In the genomic region with DNA sequence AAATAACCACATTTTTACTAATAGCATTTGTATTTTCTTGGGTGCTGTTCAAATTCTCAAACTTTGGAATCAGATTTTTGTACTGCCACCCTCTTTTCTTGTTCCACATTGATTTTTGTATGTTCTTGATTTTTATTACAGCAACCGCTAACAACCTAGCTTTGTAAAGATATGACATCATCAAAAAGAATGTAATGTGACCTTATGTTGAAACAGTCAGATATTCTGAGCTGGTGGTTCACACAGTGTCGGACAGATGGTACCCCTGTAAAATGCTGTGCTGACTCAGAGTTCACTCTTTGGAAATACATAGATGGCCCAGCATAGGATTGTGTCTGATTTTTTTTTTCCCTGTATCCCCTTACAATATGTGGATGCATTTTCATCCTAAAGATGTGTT, we compare ENCODE assay signal across 10 cellular contexts.
DNase-seq lines count a peak whose midpoint lies in the region; ATAC-seq, FAIRE-seq and TF ChIP-seq lines count a peak whose summit lies in the region.
"Had no signal": no experiment of that assay in that cellular context is flagged by ENCODE, and none has a peak within 500 bp of the region (broad histone marks: within the 10 kb centered on the region; RNA-seq: fewer than 3 reads in every experiment).

No MANE protein-coding gene starts in this region.

- peaks cover 6% of the 10 kb centered on the region for H3K36me3 Mint-ChIP-seq in WTC11

- no peaks in the 10 kb centered on the region for H3K9me3 Mint-ChIP-seq in WTC11
- H3K9me3 Mint-ChIP-seq: memory B cell had no signal

- H3K4me3 ChIP-seq in A549 (no peak overlapping the region), hepatocyte (no peak overlapping the region), esophagus squamous epithelium (no peak overlapping the region), esophagus muscularis mucosa (no peak overlapping the region)

- FAIRE-seq in A549 (lab: Jason Lieb, UNC): peak; percentile 78

- intact Hi-C loops in esophagus squamous epithelium (cut with DNase I): no loop called here
- intact Hi-C loops in esophagus muscularis mucosa (cut with DNase I): no loop called here

- peak overlapping the region; percentile 28; the same call in 1 of the 2 replicates for H3K27ac Mint-ChIP-seq in WTC11
- H3K27ac Mint-ChIP-seq: memory B cell had no signal

- H3K9me3 ChIP-seq in A549 (no peaks in the 10 kb centered on the region), hepatocyte (ENCODE audit: low read depth) (no peaks in the 10 kb centered on the region), esophagus squamous epithelium (no peaks in the 10 kb centered on the region), esophagus muscularis mucosa (no peaks in the 10 kb centered on the region)
- H3K9me3 ChIP-seq: Caco-2 had no signal

- ATAC-seq in A549 (peak; percentile 81 to 84), WTC11 (no peak)

- DNase-seq in A549 (ENCODE audit: low read depth in 1 of 2, low spot score in 1 of 2) (peak; percentile 35 to 68), HS-5 (ENCODE audit: low read depth) (peak; percentile 86), WTC11 (ENCODE audit: low spot score) (no peak), hepatocyte (ENCODE audit: low spot score) (peak; percentile 62), NCI-H526 (lab: John Stamatoyannopoulos, UW) (no peak), esophagus squamous epithelium (lab: John Stamatoyannopoulos, UW) (no peak), esophagus muscularis mucosa (ENCODE audit: extremely low spot score) (no peak)
- no peak for DNase-seq in activated CD4-positive, alpha-beta T cell treated with anti-CD3 and anti-CD28 coated beads, Interleukin-2, amount 50 U/mL, for 4 hours

- peaks cover 65% of the 10 kb centered on the region for H3K4me1 Mint-ChIP-seq in WTC11

- TF ChIP-seq CTCF in A549 (IDR thresholded peaks at IDR 0.05) (no peak), WTC11 (IDR thresholded peaks at IDR 0.05) (no peak), hepatocyte (IDR thresholded peaks at IDR 0.05; ENCODE audit: poor library complexity) (no peak), esophagus squamous epithelium (IDR thresholded peaks at IDR 0.05) (no peak), esophagus muscularis mucosa (IDR thresholded peaks at IDR 0.05) (no peak)

- no peak for TF ChIP-seq POLR2A in A549 (IDR thresholded peaks at IDR 0.05; ENCODE audit: low read length)
- no peak for TF ChIP-seq POLR2A in esophagus squamous epithelium (IDR thresholded peaks at IDR 0.05)
- no peak for TF ChIP-seq POLR2A in esophagus muscularis mucosa (IDR thresholded peaks at IDR 0.05; ENCODE audit: low read depth)

- 8% methylated on average over 2 of the region's 2 CpGs for WGBS in A549 (ENCODE audit: missing lambda C conversion rate)
- WGBS in hepatocyte (ENCODE audit: low lambda C conversion rate, missing lambda C conversion rate): 42% methylated on average over 2 of the region's 2 CpGs
- WGBS in esophagus squamous epithelium, 2 donors: 60 to 76% methylated on average over 2 of the region's 2 CpGs
- 72% methylated on average over 2 of the region's 2 CpGs for WGBS in esophagus muscularis mucosa

- H3K27me3 Mint-ChIP-seq in WTC11 (ENCODE audit: low read depth): no peaks in the 10 kb centered on the region
- H3K27me3 Mint-ChIP-seq: memory B cell had no signal

- H3K9me2 ChIP-seq in hepatocyte (replicated peaks; ENCODE audit: insufficient read depth): no peaks in the 10 kb centered on the region

- CTCF ChIA-PET in A549 (lab: Yijun Ruan, JAX) (interaction anchor here (0.8 kb wide), 1 partner anchor 17 kb away, joined by 3 read pairs; no protein-coding TSS in a partner anchor), WTC11 (lab: Charles Lee) (interaction anchor here (1.2 kb wide), 1 partner anchor 21 kb away, joined by 3 read pairs; no protein-coding TSS in a partner anchor)

- H3K36me3 ChIP-seq in hepatocyte (replicated peaks; ENCODE audit: insufficient read depth, low read depth): no peaks in the 10 kb centered on the region
- peaks cover 0 to 17% (median 0%) of the 10 kb centered on the region in 3 donors for H3K36me3 ChIP-seq in esophagus squamous epithelium
- peaks cover 0 to 14% (median 4%) of the 10 kb centered on the region in 4 donors for H3K36me3 ChIP-seq in esophagus muscularis mucosa

- no peak for TF ChIP-seq EP300 in A549 (IDR thresholded peaks at IDR 0.05)
- TF ChIP-seq EP300 in esophagus muscularis mucosa (IDR thresholded peaks at IDR 0.05): no peak

- no peak overlapping the region for H3K4me3 Mint-ChIP-seq in WTC11
- H3K4me3 Mint-ChIP-seq: memory B cell had no signal

- H3K4me1 ChIP-seq in A549: peaks cover 75% of the 10 kb centered on the region
- peaks cover 20% of the 10 kb centered on the region for H3K4me1 ChIP-seq in hepatocyte (ENCODE audit: insufficient read depth)
- peaks cover 0 to 60% (median 20%) of the 10 kb centered on the region in 3 donors for H3K4me1 ChIP-seq in esophagus squamous epithelium
- H3K4me1 ChIP-seq in esophagus muscularis mucosa: peaks cover 61 to 68% (median 66%) of the 10 kb centered on the region in 4 donors

- H3K27me3 ChIP-seq in hepatocyte: no peaks in the 10 kb centered on the region
- no peaks in the 10 kb centered on the region for H3K27me3 ChIP-seq in esophagus squamous epithelium
- H3K27me3 ChIP-seq in esophagus muscularis mucosa: no peaks in the 10 kb centered on the region

- POLR2A ChIA-PET in A549 (lab: Yijun Ruan, JAX): no interaction called here
- POLR2A ChIA-PET in WTC11 (lab: Charles Lee): no interaction called here

- H3K27ac ChIP-seq in A549 (peak overlapping the region; percentile 41 to 75; a peak in 4 of 6 replicates), hepatocyte (peak overlapping the region; percentile 10), esophagus squamous epithelium (no peak overlapping the region), esophagus muscularis mucosa (replicated peaks in 1 of 4) (no peak overlapping the region)

- H4K20me1 ChIP-seq in hepatocyte (ENCODE audit: insufficient read depth, poor library complexity, severe bottlenecking): peaks cover 43% of the 10 kb centered on the region

- peaks cover 89% of the 10 kb centered on the region for H3K79me2 ChIP-seq in hepatocyte

- H2AFZ ChIP-seq in hepatocyte: no peak overlapping the region

- no peak for TF ChIP-seq RAD21 in A549 (conservative IDR thresholded peaks at IDR 0.05 in 1 of 2, IDR thresholded peaks at IDR 0.05 in 1 of 2)

- H3K4me2 ChIP-seq in A549 (peak overlapping the region; percentile 70), hepatocyte (peak overlapping the region; percentile 24)

TF ChIP-seq in A549, 52 proteins besides CTCF, POLR2A, EP300 and RAD21:
- TF ChIP-seq BCL3 (IDR thresholded peaks at IDR 0.05): no peak
- TF ChIP-seq FOSL2 (IDR thresholded peaks at IDR 0.05): no peak
- peak; percentile 73 for TF ChIP-seq FOSL2 (CRISPR knock-in tag; IDR thresholded peaks at IDR 0.05)
- TF ChIP-seq CEBPB (IDR thresholded peaks at IDR 0.05): peak in 1 of 2 experiments; percentile 60; a peak in 2 of 4 replicates
- TF ChIP-seq MAFK (IDR thresholded peaks at IDR 0.05; ENCODE audit: partially characterized antibody): peak; percentile 51

TF ChIP-seq in WTC11, 78 proteins besides CTCF, POLR2A, EP300 and RAD21:
- TF ChIP-seq FOXP1 (CRISPR knock-in tag; IDR thresholded peaks at IDR 0.05; ENCODE audit: borderline replicate concordance) (no peak), ZNF423 (CRISPR knock-in tag; IDR thresholded peaks at IDR 0.05) (no peak), ZNF263 (CRISPR knock-in tag; IDR thresholded peaks at IDR 0.05; ENCODE audit: low read depth) (no peak), IRF2 (CRISPR knock-in tag; IDR thresholded peaks at IDR 0.05; ENCODE audit: borderline replicate concordance, low read depth) (no peak), PREB (CRISPR knock-in tag; IDR thresholded peaks at IDR 0.05; ENCODE audit: borderline replicate concordance) (no peak)
- TF ChIP-seq, protein P1, sequence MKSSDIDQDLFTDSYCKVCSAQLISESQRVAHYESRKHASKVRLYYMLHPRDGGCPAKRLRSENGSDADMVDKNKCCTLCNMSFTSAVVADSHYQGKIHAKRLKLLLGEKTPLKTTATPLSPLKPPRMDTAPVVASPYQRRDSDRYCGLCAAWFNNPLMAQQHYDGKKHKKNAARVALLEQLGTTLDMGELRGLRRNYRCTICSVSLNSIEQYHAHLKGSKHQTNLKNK (CRISPR knock-in tag; IDR thresholded peaks at IDR 0.05): no peak
- TF ChIP-seq, protein P2, sequence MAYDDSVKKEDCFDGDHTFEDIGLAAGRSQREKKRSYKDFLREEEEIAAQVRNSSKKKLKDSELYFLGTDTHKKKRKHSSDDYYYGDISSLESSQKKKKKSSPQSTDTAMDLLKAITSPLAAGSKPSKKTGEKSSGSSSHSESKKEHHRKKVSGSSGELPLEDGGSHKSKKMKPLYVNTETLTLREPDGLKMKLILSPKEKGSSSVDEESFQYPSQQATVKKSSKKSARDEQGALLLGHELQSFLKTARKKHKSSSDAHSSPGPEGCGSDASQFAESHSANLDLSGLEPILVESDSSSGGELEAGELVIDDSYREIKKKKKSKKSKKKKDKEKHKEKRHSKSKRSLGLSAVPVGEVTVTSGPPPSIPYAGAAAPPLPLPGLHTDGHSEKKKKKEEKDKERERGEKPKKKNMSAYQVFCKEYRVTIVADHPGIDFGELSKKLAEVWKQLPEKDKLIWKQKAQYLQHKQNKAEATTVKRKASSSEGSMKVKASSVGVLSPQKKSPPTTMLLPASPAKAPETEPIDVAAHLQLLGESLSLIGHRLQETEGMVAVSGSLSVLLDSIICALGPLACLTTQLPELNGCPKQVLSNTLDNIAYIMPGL (CRISPR knock-in tag; IDR thresholded peaks at IDR 0.05): no peak
- TF ChIP-seq, protein P3, sequence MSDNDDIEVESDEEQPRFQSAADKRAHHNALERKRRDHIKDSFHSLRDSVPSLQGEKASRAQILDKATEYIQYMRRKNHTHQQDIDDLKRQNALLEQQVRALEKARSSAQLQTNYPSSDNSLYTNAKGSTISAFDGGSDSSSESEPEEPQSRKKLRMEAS (CRISPR knock-in tag; IDR thresholded peaks at IDR 0.05): no peak

Comparison
In these comparisons a context has a peak if more than half of its experiments do, and no peak if none do; other contexts are left out.
1. DNase-seq: peak in A549 (2 of 2), HS-5 (single experiment) and hepatocyte (single experiment); none in WTC11 (single experiment), NCI-H526 (0 of 2), esophagus squamous epithelium (single experiment), esophagus muscularis mucosa (single experiment) and activated CD4-positive, alpha-beta T cell treated with anti-CD3 and anti-CD28 coated beads, Interleukin-2, amount 50 U/mL, for 4 hours (0 of 2).
2. H3K27ac ChIP-seq: peak in A549 (2 of 2) and hepatocyte (single experiment); none in esophagus squamous epithelium (0 of 4) and esophagus muscularis mucosa (0 of 4).